ENCODE assay signal across 16 cellular contexts in the genomic region with DNA sequence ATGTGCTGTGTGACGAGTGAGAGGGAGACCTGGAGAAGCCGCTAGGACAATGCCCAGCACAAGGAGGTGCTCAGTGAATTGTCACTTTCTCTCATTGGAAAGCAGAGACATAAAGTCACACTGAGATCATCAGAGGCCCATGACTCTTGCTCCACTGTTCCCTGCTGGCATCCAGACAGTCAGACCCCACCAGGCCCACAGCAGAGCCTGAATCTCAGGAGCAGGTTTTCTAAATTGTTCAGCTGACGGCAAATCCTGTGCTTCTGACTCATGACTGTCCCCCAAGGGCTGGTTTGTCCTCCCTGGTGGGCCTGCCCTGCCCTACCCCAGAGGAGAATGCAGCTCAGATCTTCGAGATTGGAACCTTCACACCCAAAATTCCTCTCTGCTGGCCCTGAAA. TPM values are rescaled to one million over a fixed set of nuclear protein-coding genes. Genes with fewer than 3 reads are reported as not detected.
DNase-seq lines count a peak whose midpoint lies in the region; ATAC-seq, FAIRE-seq and TF ChIP-seq lines count a peak whose summit lies in the region.
"Had no signal": no experiment of that assay in that cellular context is flagged by ENCODE, and none has a peak within 500 bp of the region (broad histone marks: within the 10 kb centered on the region; RNA-seq: fewer than 3 reads in every experiment).

No MANE protein-coding gene starts in this region.

- no peak overlapping the region for H3K56ac ChIP-seq in IMR-90 (ENCODE audit: extremely low read depth, insufficient read depth, low read length)
- H3K56ac ChIP-seq in mesendoderm (ENCODE audit: low read length), result no peak overlapping the region

- CTCF ChIA-PET in A549 (lab: Yijun Ruan, JAX) (interaction anchor here (0.6 to 12.3 kb wide), 11 partner anchors 9 to 108 kb away, joined by 3 to 161 read pairs (median 12); partner anchors contain the start of gene ASB6), IMR-90 (lab: Yijun Ruan, JAX) (interaction anchor here (1.0 kb wide), 1 partner anchor 12 kb away, joined by 3 read pairs; no protein-coding TSS in a partner anchor)

- intact Hi-C loops in IMR-90 (cut with micrococcal nuclease), result no loop called here
- intact Hi-C loops in posterior cingulate gyrus (cut with DNase I), result no loop called here
- intact Hi-C loops in esophagus squamous epithelium (cut with DNase I), result no loop called here

- H3K9me1 ChIP-seq in IMR-90 (ENCODE audit: insufficient read depth, low read length), result no peaks in the 10 kb centered on the region; the same call in none of the 2 replicates

- peak overlapping the region; percentile 12; the same call in 1 of the 2 replicates for H4K91ac ChIP-seq in IMR-90 (ENCODE audit: insufficient read depth, low read depth, low read length)

- no peak overlapping the region; the same call in 1 of the 2 replicates for H3K18ac ChIP-seq in IMR-90 (ENCODE audit: low read depth, low read length)
- H3K18ac ChIP-seq in mesendoderm (ENCODE audit: low read length), result no peak overlapping the region

- peak overlapping the region; percentile 49 to 77 for H3K27ac ChIP-seq in A549
- H3K27ac ChIP-seq in IMR-90 (ENCODE audit: insufficient read depth, low read length), result no peak overlapping the region
- H3K27ac ChIP-seq in mesendoderm (ENCODE audit: low read depth, low read length), result no peak overlapping the region
- H3K27ac ChIP-seq in tibial nerve, result peak overlapping the region in 2 of 4 donors; percentile 65 to 69
- peak overlapping the region in 2 of 4 donors; percentile 33 to 48 for H3K27ac ChIP-seq in esophagus squamous epithelium
- H3K27ac ChIP-seq: cardiac muscle cell had no signal

- no peak for TF ChIP-seq EP300 in A549 (IDR thresholded peaks at IDR 0.05)
- TF ChIP-seq EP300 in tibial nerve (IDR thresholded peaks at IDR 0.05), result peak in 1 of 2 donors; percentile 22

- no peak overlapping the region for H2BK15ac ChIP-seq in IMR-90 (ENCODE audit: low read depth, low read length)
- no peak overlapping the region for H2BK15ac ChIP-seq in mesendoderm (replicated peaks; ENCODE audit: low read depth)

- ATAC-seq in A549, result peak in 1 of 2 experiments; percentile 2; a peak in 2 of 6 replicates
- ATAC-seq in IMR-90 (ENCODE audit: low read depth), result no peak

- no peak overlapping the region for H2AFZ ChIP-seq in IMR-90 (replicated peaks; ENCODE audit: low read length, poor library complexity)

- 0 out of 2 replicates have a peak, but pooled peaks cover 3% of the 10 kb centered on the region for H4K20me1 ChIP-seq in IMR-90 (ENCODE audit: insufficient read depth, low read length)

- peaks cover 8% of the 10 kb centered on the region for H3K36me3 ChIP-seq in IMR-90 (ENCODE audit: control insufficient read depth, insufficient read depth, low read length)
- H3K36me3 ChIP-seq in bronchial epithelial cell (ENCODE audit: control insufficient read depth, insufficient read depth, low read length), result no peaks in the 10 kb centered on the region
- no peaks in the 10 kb centered on the region for H3K36me3 ChIP-seq in mesendoderm (ENCODE audit: control insufficient read depth, insufficient read depth, low read length)
- no peaks in the 10 kb centered on the region for H3K36me3 ChIP-seq in tibial nerve
- H3K36me3 ChIP-seq in esophagus squamous epithelium, result peaks cover 0 to 17% (median 0%) of the 10 kb centered on the region in 3 donors
- H3K36me3 ChIP-seq: cardiac muscle cell had no signal

- H3K4me2 ChIP-seq in A549 (peak overlapping the region; percentile 48), IMR-90 (ENCODE audit: low read depth, low read length) (no peak overlapping the region), mesendoderm (ENCODE audit: low read length) (no peak overlapping the region)

- no peak overlapping the region for H3K9ac ChIP-seq in IMR-90 (ENCODE audit: low read depth, low read length)
- no peak overlapping the region for H3K9ac ChIP-seq in mesendoderm (ENCODE audit: low read length)

- H2BK20ac ChIP-seq in IMR-90 (ENCODE audit: low read depth, low read length), result peak overlapping the region; percentile 27; the same call in 1 of the 2 replicates

- WGBS in A549 (ENCODE audit: missing lambda C conversion rate), result 52% methylated on average over 4 of the region's 4 CpGs
- 100% methylated on average over 3 of the region's 4 CpGs; no CpG with 5 or more reads in 1 of the 2 experiments for WGBS in IMR-90 (ENCODE audit: extremely low coverage in 2 of 2, insufficient read length in 1 of 2), 2 experiments
- WGBS in mesendoderm (ENCODE audit: extremely low coverage, insufficient coverage, low lambda C conversion rate), result no CpG with 5 or more reads among the region's 4 CpGs
- 69 to 70% methylated on average over 4 of the region's 4 CpGs for WGBS in tibial nerve, 2 donors
- 33 to 95% methylated on average over 2 to 3 of the region's 4 CpGs for WGBS in esophagus squamous epithelium, 2 donors

- peak overlapping the region; percentile 48 for H2AK5ac ChIP-seq in IMR-90 (ENCODE audit: low read depth, low read length)
- H2AK5ac ChIP-seq in mesendoderm (ENCODE audit: low read length), result no peak overlapping the region

- H3K79me2 ChIP-seq in mesendoderm (ENCODE audit: control insufficient read depth, insufficient read depth, low read length), result no peaks in the 10 kb centered on the region

- in situ Hi-C loops in IMR-90 (cut with MboI; ENCODE audit: low sequenced_read_pairs), result no loop called here

- FAIRE-seq in A549 (lab: Jason Lieb, UNC), result no peak
- no peak for FAIRE-seq in bronchial epithelial cell (lab: Jason Lieb, UNC)
- FAIRE-seq: GM18507 had no signal

- H4K5ac ChIP-seq in IMR-90 (ENCODE audit: low read depth, low read length), result no peak overlapping the region
- no peak overlapping the region for H4K5ac ChIP-seq in mesendoderm (ENCODE audit: low read length)

- POLR2A ChIA-PET in A549 (lab: Yijun Ruan, JAX), result interaction anchor here (1.2 to 3.6 kb wide), 3 partner anchors 12 to 27 kb away, joined by 3 to 26 read pairs (median 5); no protein-coding TSS in a partner anchor
- POLR2A ChIA-PET in IMR-90 (lab: Charles Lee; ENCODE audit: unreplicated experiment), result no interaction called here

- peak overlapping the region; percentile 11; the same call in 1 of the 2 replicates for H2BK120ac ChIP-seq in IMR-90 (ENCODE audit: low read depth, low read length)
- no peak overlapping the region for H2BK120ac ChIP-seq in mesendoderm (ENCODE audit: low read depth, low read length)

- no TSS peak for BruUV-seq in IMR-90 (replicated peaks; lab: Mats Ljungman, UMichigan)

- H3K23ac ChIP-seq in IMR-90 (ENCODE audit: low read depth, low read length) (0 out of 2 replicates have a peak overlapping the region, but pooled peaks have one; percentile 2), mesendoderm (ENCODE audit: low read length) (no peak overlapping the region)

- H4K8ac ChIP-seq in IMR-90 (ENCODE audit: low read depth in 2 of 2, low read length in 2 of 2) (peak overlapping the region in 1 of 2 experiments; percentile 10; a peak in 2 of 4 replicates), mesendoderm (ENCODE audit: low read depth, low read length) (no peak overlapping the region)

- H3K9me3 ChIP-seq in A549, result no peaks in the 10 kb centered on the region
- no peaks in the 10 kb centered on the region for H3K9me3 ChIP-seq in IMR-90 (ENCODE audit: control insufficient read depth, insufficient read depth, low read length)
- no peaks in the 10 kb centered on the region for H3K9me3 ChIP-seq in tibial nerve
- H3K9me3 ChIP-seq in esophagus squamous epithelium, result no peaks in the 10 kb centered on the region

- H3K4me1 ChIP-seq in A549, result peaks cover 49% of the 10 kb centered on the region
- H3K4me1 ChIP-seq in IMR-90 (ENCODE audit: control insufficient read depth, insufficient read depth, low read length), result peaks cover 17% of the 10 kb centered on the region
- H3K4me1 ChIP-seq in mesendoderm (ENCODE audit: control insufficient read depth, low read depth, low read length), result peaks cover 2% of the 10 kb centered on the region
- peaks cover 0 to 23% (median 15%) of the 10 kb centered on the region in 4 donors for H3K4me1 ChIP-seq in tibial nerve
- H3K4me1 ChIP-seq in esophagus squamous epithelium, result peaks cover 19 to 39% (median 20%) of the 10 kb centered on the region in 3 donors

- H2BK5ac ChIP-seq in IMR-90 (ENCODE audit: low read depth, low read length, poor library complexity, severe bottlenecking) (no peak overlapping the region), mesendoderm (ENCODE audit: low read length) (no peak overlapping the region)

- H2AK9ac ChIP-seq in IMR-90 (replicated peaks; ENCODE audit: low read depth, low read length, poor library complexity), result no peak overlapping the region

- peaks cover 0 to 3% of the 10 kb centered on the region in 2 experiments; a peak in 2 of 4 replicates for H3K79me1 ChIP-seq in IMR-90 (ENCODE audit: low read depth in 1 of 2, low read length in 2 of 2)
- no peaks in the 10 kb centered on the region for H3K79me1 ChIP-seq in mesendoderm (ENCODE audit: low read length)

- 0 out of 2 replicates have a peak overlapping the region, but pooled peaks have one; percentile 2 for H3K14ac ChIP-seq in IMR-90 (replicated peaks; ENCODE audit: low read depth, low read length)

- dilution Hi-C loops in IMR-90 (cut with HindIII; ENCODE audit: low sequenced_read_pairs, unreplicated experiment), result no loop called here

- TF ChIP-seq POLR2A in A549 (IDR thresholded peaks at IDR 0.05; ENCODE audit: low read length) (no peak), IMR-90 (IDR thresholded peaks at IDR 0.05; ENCODE audit: low read depth, low read length) (no peak), tibial nerve (IDR thresholded peaks at IDR 0.05) (no peak), esophagus squamous epithelium (IDR thresholded peaks at IDR 0.05) (no peak)

- no peak for TF ChIP-seq RAD21 in A549 (conservative IDR thresholded peaks at IDR 0.05 in 1 of 2, IDR thresholded peaks at IDR 0.05 in 1 of 2)
- no peak for TF ChIP-seq RAD21 in IMR-90 (IDR thresholded peaks at IDR 0.05; ENCODE audit: low read length)

- H3K4me3 ChIP-seq in A549 (no peak overlapping the region), IMR-90 (ENCODE audit: insufficient read depth, low read depth, low read length) (no peak overlapping the region), bronchial epithelial cell (ENCODE audit: low read depth, low read length) (no peak overlapping the region), mesendoderm (ENCODE audit: low read length) (no peak overlapping the region), tibial nerve (no peak overlapping the region), esophagus squamous epithelium (no peak overlapping the region)
- H3K4me3 ChIP-seq: cardiac muscle cell had no signal

- peak in 1 of 2 experiments; percentile 60 for DNase-seq in A549 (ENCODE audit: low read depth in 1 of 2, low spot score in 1 of 2)
- DNase-seq in IMR-90, result no peak
- DNase-seq in bronchial epithelial cell (ENCODE audit: low read depth), result peak; percentile 40
- peak; percentile 91 for DNase-seq in mesendoderm
- DNase-seq in posterior cingulate gyrus, result no peak
- no peak for DNase-seq in MV-4-11 (lab: John Stamatoyannopoulos, UW)
- no peak for DNase-seq in tibial nerve (ENCODE audit: low spot score in 2 of 2)
- no peak for DNase-seq in esophagus squamous epithelium (lab: John Stamatoyannopoulos, UW)
- DNase-seq: activated gamma-delta T cell treated with Interleukin-2 at 50 U/mL for 16 hours; glutamatergic neuron; KBM-7; NCI-H1436; NCI-H510A treated with DMSO at 0.1 percent for 48 hours; stimulated activated CD4-positive, alpha-beta T cell treated with anti-CD3 and anti-CD28 coated beads, Interleukin-2, amount 100 ng/mL, for 48 hours had no signal

- TF ChIP-seq CTCF in A549 (IDR thresholded peaks at IDR 0.05) (no peak), IMR-90 (conservative IDR thresholded peaks at IDR 0.05; ENCODE audit: low read depth, low read length) (no peak), bronchial epithelial cell (IDR thresholded peaks at IDR 0.05; ENCODE audit: insufficient read depth, low read length, severe bottlenecking) (no peak), tibial nerve (IDR thresholded peaks at IDR 0.05) (no peak), esophagus squamous epithelium (IDR thresholded peaks at IDR 0.05) (no peak)

- H3K4ac ChIP-seq in IMR-90 (ENCODE audit: low read depth, low read length), result peak overlapping the region; percentile 29; the same call in 1 of the 2 replicates
- no peak overlapping the region for H3K4ac ChIP-seq in mesendoderm (ENCODE audit: low read depth, low read length)

- no peaks in the 10 kb centered on the region for H3K27me3 ChIP-seq in IMR-90 (ENCODE audit: control insufficient read depth, insufficient read depth, low read length)
- peaks cover 3% of the 10 kb centered on the region for H3K27me3 ChIP-seq in bronchial epithelial cell (ENCODE audit: control insufficient read depth, insufficient read depth, low read length)
- H3K27me3 ChIP-seq in mesendoderm (ENCODE audit: insufficient read depth, low read length, poor library complexity), result no peaks in the 10 kb centered on the region
- H3K27me3 ChIP-seq in tibial nerve, result no peaks in the 10 kb centered on the region
- peaks cover 0 to 5% (median 0%) of the 10 kb centered on the region in 4 donors for H3K27me3 ChIP-seq in esophagus squamous epithelium
- H3K27me3 ChIP-seq: cardiac muscle cell had no signal

RNA-seq across cellular contexts. Expression of gene PTGES, which starts 2.8 kb away (rescaled TPM):
- polyA plus RNA-seq in A549 (2011; rRNA removed), result 19.1 and 22.1 TPM in 2 replicates
- polyA plus RNA-seq in A549 (2012; cell fraction: cytosol; rRNA removed), result 30.0 and 40.9 TPM in 2 replicates
- polyA plus RNA-seq in A549 (2012; cell fraction: nucleus; rRNA removed), result 14.0 and 16.6 TPM in 2 replicates
- 48.1 to 58.8 TPM (median 53.7 TPM) in 3 replicates for polyA plus RNA-seq in A549 (2017; fragmentation: RNase III; extraction: RNeasy Plus Mini Kit Qiagen cat#74134 plus additional on column Dnase treatment)
- 19.5 and 23.8 TPM in 2 replicates for polyA minus RNA-seq in A549 (2011; rRNA and poly(A)+ RNA removed)
- 2.8 and 3.2 TPM in 2 replicates for total RNA-seq in IMR-90 (2012; rRNA removed)
- polyA plus RNA-seq in IMR-90 (2012; rRNA removed), result 6.3 TPM in 2 replicates
- polyA plus RNA-seq in IMR-90 (2012; cell fraction: cytosol; rRNA removed), result 6.9 and 12.7 TPM in 2 replicates
- 1.5 TPM in 2 replicates for polyA plus RNA-seq in IMR-90 (2012; cell fraction: nucleus; rRNA removed; ENCODE audit: low replicate concordance)
- 0.90 and 11.1 TPM in 2 replicates for total RNA-seq in bronchial epithelial cell
- polyA plus RNA-seq in mesendoderm (2013, experiment 1 of 2), result 1.2 TPM
- 1.0 TPM for polyA plus RNA-seq in mesendoderm (2013, experiment 2 of 2)
- 10 to 100 TPM; 14.7 to 33.0 (median 25.7) TPM for total RNA-seq in tibial nerve
- 10 to 100 TPM in 3 of 4 donors, 1 to 10 TPM in 1; 5.6 to 31.2 (median 14.9) TPM for total RNA-seq in esophagus squamous epithelium

RNA-seq across cellular contexts. Expression of gene TOR1B, which starts 53.0 kb away (rescaled TPM):
- polyA plus RNA-seq in A549 (2011; rRNA removed), result 32.4 and 38.0 TPM in 2 replicates
- 14.0 and 19.1 TPM in 2 replicates for polyA plus RNA-seq in A549 (2012; cell fraction: cytosol; rRNA removed)
- polyA plus RNA-seq in A549 (2012; cell fraction: nucleus; rRNA removed), result 22.8 and 23.4 TPM in 2 replicates
- polyA plus RNA-seq in A549 (2017; fragmentation: RNase III; extraction: RNeasy Plus Mini Kit Qiagen cat#74134 plus additional on column Dnase treatment), result 23.3 to 26.9 TPM (median 24.9 TPM) in 3 replicates
- polyA minus RNA-seq in A549 (2011; rRNA and poly(A)+ RNA removed), result 17.9 and 21.1 TPM in 2 replicates
- total RNA-seq in IMR-90 (2012; rRNA removed), result 15.6 and 16.4 TPM in 2 replicates
- 20.5 and 21.0 TPM in 2 replicates for polyA plus RNA-seq in IMR-90 (2012; rRNA removed)
- 22.9 and 28.0 TPM in 2 replicates for polyA plus RNA-seq in IMR-90 (2012; cell fraction: cytosol; rRNA removed)
- polyA plus RNA-seq in IMR-90 (2012; cell fraction: nucleus; rRNA removed; ENCODE audit: low replicate concordance), result 15.8 and 20.5 TPM in 2 replicates
- total RNA-seq in bronchial epithelial cell, result 20.7 and 27.9 TPM in 2 replicates
- polyA plus RNA-seq in mesendoderm (2013, experiment 1 of 2), result 9.3 TPM
- polyA plus RNA-seq in mesendoderm (2013, experiment 2 of 2), result 10.5 TPM
- total RNA-seq in tibial nerve, result 10 to 100 TPM; 19.2 to 41.2 (median 23.0) TPM
- 10 to 100 TPM; 16.1 to 17.3 (median 17.0) TPM for total RNA-seq in esophagus squamous epithelium

Comparison
In these comparisons a context has a peak if more than half of its experiments do, and no peak if none do; other contexts are left out.
1. DNase-seq: peak in bronchial epithelial cell (single experiment) and mesendoderm (single experiment); none in IMR-90 (single experiment), posterior cingulate gyrus (0 of 10), MV-4-11 (single experiment), tibial nerve (0 of 2) and esophagus squamous epithelium (single experiment).
2. H3K27ac ChIP-seq: peak in A549 (2 of 2); none in IMR-90 (single experiment) and mesendoderm (single experiment).